ENCODE assay signal across 8 cellular contexts in the genomic region with DNA sequence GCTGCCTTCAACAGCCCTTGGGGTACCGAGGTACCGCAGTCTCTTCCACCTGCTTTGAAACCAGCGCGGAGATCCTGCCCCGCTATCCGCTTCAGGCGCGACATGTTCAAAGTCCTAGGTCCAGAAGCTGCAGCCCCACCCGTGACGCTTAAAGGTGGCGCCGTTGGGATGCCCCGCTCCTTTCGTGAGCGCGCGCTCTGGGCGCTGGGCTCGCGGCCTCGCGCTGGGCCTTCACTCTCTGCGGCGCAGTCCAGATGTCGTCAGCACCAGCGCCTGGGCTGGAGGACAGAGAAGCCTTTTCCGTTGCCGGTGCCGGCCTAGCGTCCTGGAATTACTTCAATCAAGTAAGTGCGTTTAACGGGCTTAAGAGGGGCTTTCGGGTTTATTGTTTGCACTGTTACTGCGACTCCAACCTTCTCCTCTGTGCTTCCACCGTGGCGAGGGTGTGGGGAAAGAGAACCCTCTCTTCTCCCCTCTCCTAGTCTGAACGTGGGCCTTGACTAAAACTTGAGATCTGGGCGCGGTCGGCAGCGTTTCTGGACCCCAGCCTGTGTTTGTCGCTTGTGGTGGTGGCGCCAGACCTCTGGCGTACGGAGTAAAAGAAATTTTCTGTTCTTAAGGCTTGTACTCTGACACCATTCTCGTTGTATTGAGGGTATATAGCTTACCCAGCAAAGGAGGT. TPM values are rescaled to one million over a fixed set of nuclear protein-coding genes. Genes with fewer than 3 reads are reported as not detected.
DNase-seq lines count a peak whose midpoint lies in the region; ATAC-seq and TF ChIP-seq lines count a peak whose summit lies in the region.

A gene (minus strand): TSS at position 143 of the 682 bp plus-strand sequence. CDS start 39 bp downstream, at position 104.

- intact Hi-C loops in left lung (cut with DNase I): no loop called here

- peaks cover 15 to 57% of the 10 kb centered on the region in 2 donors for H3K4me1 ChIP-seq in left lung

- peaks cover 0 to 6% of the 10 kb centered on the region in 2 donors for H3K36me3 ChIP-seq in left lung

- ATAC-seq in GM19372 (IDR thresholded peaks at IDR 0.05; ENCODE audit: low read depth, unreplicated experiment) (peak; percentile 75), HG03558 (IDR thresholded peaks at IDR 0.05; ENCODE audit: extremely low read depth, unreplicated experiment) (peak; percentile 78), left lung (peak; percentile 100)

- H3K9me3 ChIP-seq in left lung: no peaks in the 10 kb centered on the region

- no peak for TF ChIP-seq CTCF in left lung (IDR thresholded peaks at IDR 0.05)

- H3K27ac ChIP-seq in left lung: peak within 1 kb of the TSS; percentile 91 to 93

- H3K4me3 ChIP-seq in left lung: peak within 1 kb of the TSS; percentile 77 to 79

- H3K27me3 ChIP-seq in left lung: no peaks in the 10 kb centered on the region

- DNase-seq in C1 segment of cervical spinal cord (lab: John Stamatoyannopoulos, UW) (peak; percentile 69 to 97 (median 94)), NCI-H748 treated with DMSO at 0.1 percent for 48 hours (lab: John Stamatoyannopoulos, UW) (peak; percentile 82), dermis blood vessel endothelial cell (peak; percentile 98), left lung (peak; percentile 96 to 99)
- peak; percentile 93 to 95 for DNase-seq in activated CD4-positive, alpha-beta T cell treated with anti-CD3 and anti-CD28 coated beads, Interleukin-2, amount 50 U/mL, for 4 hours
- DNase-seq in stimulated activated CD4-positive, alpha-beta T cell treated with anti-CD3 and anti-CD28 coated beads, Interleukin-2, amount 100 ng/mL, for 48 hours: peak; percentile 92 to 94

RNA-seq across cellular contexts. Expression of the gene that starts here (rescaled TPM):
- 28.2 and 36.6 TPM in 2 replicates for total RNA-seq in dermis blood vessel endothelial cell
- 10 to 100 TPM; 12.0 to 12.5 TPM for total RNA-seq in left lung

Comparison
In these comparisons a context has a peak if more than half of its experiments do, and no peak if none do; other contexts are left out.
1. Peak in every context shown above with its lines: DNase-seq, ATAC-seq, H3K4me3 ChIP-seq and H3K27ac ChIP-seq.